20 cellular contexts compared by ENCODE assay signal in genomic region chr15:85652457-85652856, GRCh38.
A peak's percentile ranks its signal among the peaks of the same experiment; 100 is the strongest.
DNase-seq lines count a peak whose midpoint lies in the region; ATAC-seq and TF ChIP-seq lines count a peak whose summit lies in the region.
"Had no signal": no experiment of that assay in that cellular context is flagged by ENCODE, and none has a peak within 500 bp of the region (broad histone marks: within the 10 kb centered on the region; RNA-seq: fewer than 3 reads in every experiment).

No MANE protein-coding gene starts in this region.

- H4K20me1 ChIP-seq in hepatocyte (ENCODE audit: insufficient read depth, poor library complexity, severe bottlenecking): no peaks in the 10 kb centered on the region

- ATAC-seq in heart right ventricle (peak in 1 of 8 donors; percentile 11), memory B cell (ENCODE audit: low read depth) (no peak)

- H3K27me3 ChIP-seq in heart right ventricle (no peaks in the 10 kb centered on the region), uterus (no peaks in the 10 kb centered on the region), hepatocyte (no peaks in the 10 kb centered on the region)
- H3K27me3 ChIP-seq: spleen had no signal

- H3K9me2 ChIP-seq in hepatocyte (replicated peaks; ENCODE audit: insufficient read depth): no peaks in the 10 kb centered on the region

- intact Hi-C loops in heart right ventricle (cut with DNase I): no loop called here
- intact Hi-C loops in cardiac septum (cut with DNase I): no loop called here
- intact Hi-C loops in uterus (cut with DNase I; ENCODE audit: low total_unique reads): no loop called here

- WGBS in heart right ventricle, 2 donors: 62 to 74% methylated on average over 4 of the region's 4 CpGs
- 89% methylated on average over 4 of the region's 4 CpGs for WGBS in hepatocyte (ENCODE audit: low lambda C conversion rate, missing lambda C conversion rate)

- no peak overlapping the region for H3K4me2 ChIP-seq in hepatocyte

- H3K27ac Mint-ChIP-seq in activated naive CD8-positive, alpha-beta T cell treated with anti-CD3 and anti-CD28 coated beads for 36 hours: peak overlapping the region; percentile 19
- peak overlapping the region; percentile 2 for H3K27ac Mint-ChIP-seq in memory B cell
- H3K27ac Mint-ChIP-seq: activated B cell treated with CpG ODN at 0.5 μM for 24 hours; activated T-helper 1 cell treated with anti-CD3 and anti-CD28 coated beads, Interleukin-12 subunit alpha, Interleukin-12 subunit beta, Interleukin-2, Interleukin-4 antibody, amounts not matched to agents 30 ng/mL and 10 ng/mL and 1 ng/mL, durations not matched to agents 14 hours and 24 hours and 36 hours; progenitor cell of endocrine pancreas had no signal

- H3K4me1 ChIP-seq in heart right ventricle (peaks cover 4 to 77% (median 46%) of the 10 kb centered on the region in 9 donors), uterus (peaks cover 0 to 11% of the 10 kb centered on the region in 2 donors), hepatocyte (ENCODE audit: insufficient read depth) (no peaks in the 10 kb centered on the region)

- H3K9me3 ChIP-seq in heart right ventricle (no peaks in the 10 kb centered on the region), uterus (no peaks in the 10 kb centered on the region), hepatocyte (ENCODE audit: low read depth) (no peaks in the 10 kb centered on the region)
- H3K9me3 ChIP-seq: spleen had no signal

- H3K4me3 Mint-ChIP-seq in activated naive CD8-positive, alpha-beta T cell treated with anti-CD3 and anti-CD28 coated beads for 36 hours: no peak overlapping the region
- no peak overlapping the region for H3K4me3 Mint-ChIP-seq in memory B cell
- H3K4me3 Mint-ChIP-seq: activated B cell treated with CpG ODN at 0.5 μM for 24 hours; activated T-helper 1 cell treated with anti-CD3 and anti-CD28 coated beads, Interleukin-12 subunit alpha, Interleukin-12 subunit beta, Interleukin-2, Interleukin-4 antibody, amounts not matched to agents 30 ng/mL and 10 ng/mL and 1 ng/mL, durations not matched to agents 14 hours and 24 hours and 36 hours; T-helper 1 cell treated with Interleukin-12 subunit alpha and Interleukin-12 subunit beta and Interleukin-4 antibody, amounts not matched to agents 30 μg/mL and 1 μg/mL, for 36 hours had no signal

- H2AFZ ChIP-seq in hepatocyte: no peak overlapping the region

- peaks cover 26% of the 10 kb centered on the region for H3K4me1 Mint-ChIP-seq in activated naive CD8-positive, alpha-beta T cell treated with anti-CD3 and anti-CD28 coated beads for 36 hours
- peaks cover 4% of the 10 kb centered on the region for H3K4me1 Mint-ChIP-seq in memory B cell

- DNase-seq in heart right ventricle (no peak), cardiac septum (ENCODE audit: low spot score) (no peak), memory B cell (ENCODE audit: low spot score in 2 of 2) (no peak), uterus (no peak), 8988T (no peak), iPS-NIHi7 (ENCODE audit: extremely low spot score) (no peak), hepatocyte (ENCODE audit: low spot score) (no peak)
- no peak for DNase-seq in activated naive CD8-positive, alpha-beta T cell treated with anti-CD3 and anti-CD28 coated beads for 36 hours
- DNase-seq: activated B cell treated with CpG ODN at 0.5 μM for 24 hours; caudate nucleus; effector CD8-positive, alpha-beta T cell; glutamatergic neuron; H7; mammary epithelial cell; NCI-H1105 treated with DMSO at 0.1 percent for 48 hours; NCI-H524; spleen had no signal

- peaks cover 18% of the 10 kb centered on the region for H3K79me2 ChIP-seq in hepatocyte

- no peaks in the 10 kb centered on the region for H3K27me3 Mint-ChIP-seq in activated naive CD8-positive, alpha-beta T cell treated with anti-CD3 and anti-CD28 coated beads for 36 hours
- no peaks in the 10 kb centered on the region for H3K27me3 Mint-ChIP-seq in memory B cell
- H3K27me3 Mint-ChIP-seq: activated B cell treated with CpG ODN at 0.5 μM for 24 hours, progenitor cell of endocrine pancreas had no signal

- peaks cover 20% of the 10 kb centered on the region for H3K36me3 Mint-ChIP-seq in activated naive CD8-positive, alpha-beta T cell treated with anti-CD3 and anti-CD28 coated beads for 36 hours
- H3K36me3 Mint-ChIP-seq in memory B cell: peaks cover 22% of the 10 kb centered on the region

- no peak for TF ChIP-seq CTCF in heart right ventricle (IDR thresholded peaks at IDR 0.05)
- TF ChIP-seq CTCF in uterus (IDR thresholded peaks at IDR 0.05): no peak
- TF ChIP-seq CTCF in hepatocyte (IDR thresholded peaks at IDR 0.05; ENCODE audit: poor library complexity): no peak

- peak overlapping the region in 8 of 10 donors; percentile 13 to 71 (median 49) for H3K27ac ChIP-seq in heart right ventricle
- H3K27ac ChIP-seq in uterus: peak overlapping the region; percentile 3 to 47
- H3K27ac ChIP-seq in hepatocyte: no peak overlapping the region
- H3K27ac ChIP-seq: spleen had no signal

- H3K36me3 ChIP-seq in heart right ventricle: peaks cover 0 to 88% (median 18%) of the 10 kb centered on the region in 9 donors
- H3K36me3 ChIP-seq in uterus: no peaks in the 10 kb centered on the region
- no peaks in the 10 kb centered on the region for H3K36me3 ChIP-seq in hepatocyte (replicated peaks; ENCODE audit: insufficient read depth, low read depth)

- H3K9me3 Mint-ChIP-seq in activated naive CD8-positive, alpha-beta T cell treated with anti-CD3 and anti-CD28 coated beads for 36 hours: no peaks in the 10 kb centered on the region
- no peaks in the 10 kb centered on the region for H3K9me3 Mint-ChIP-seq in memory B cell
- H3K9me3 Mint-ChIP-seq: activated B cell treated with CpG ODN at 0.5 μM for 24 hours; activated T-helper 1 cell treated with anti-CD3 and anti-CD28 coated beads, Interleukin-12 subunit alpha, Interleukin-12 subunit beta, Interleukin-2, Interleukin-4 antibody, amounts not matched to agents 30 ng/mL and 10 ng/mL and 1 ng/mL, durations not matched to agents 14 hours and 24 hours and 36 hours; T-helper 1 cell treated with Interleukin-12 subunit alpha and Interleukin-12 subunit beta and Interleukin-4 antibody, amounts not matched to agents 30 μg/mL and 1 μg/mL, for 36 hours had no signal

- H3K4me3 ChIP-seq in heart right ventricle: no peak overlapping the region
- H3K4me3 ChIP-seq in uterus: no peak overlapping the region
- no peak overlapping the region for H3K4me3 ChIP-seq in hepatocyte
- H3K4me3 ChIP-seq: spleen had no signal

- TF ChIP-seq POLR2A in uterus (IDR thresholded peaks at IDR 0.05): no peak
